25 cellular contexts compared by ENCODE assay signal in the genomic region with DNA sequence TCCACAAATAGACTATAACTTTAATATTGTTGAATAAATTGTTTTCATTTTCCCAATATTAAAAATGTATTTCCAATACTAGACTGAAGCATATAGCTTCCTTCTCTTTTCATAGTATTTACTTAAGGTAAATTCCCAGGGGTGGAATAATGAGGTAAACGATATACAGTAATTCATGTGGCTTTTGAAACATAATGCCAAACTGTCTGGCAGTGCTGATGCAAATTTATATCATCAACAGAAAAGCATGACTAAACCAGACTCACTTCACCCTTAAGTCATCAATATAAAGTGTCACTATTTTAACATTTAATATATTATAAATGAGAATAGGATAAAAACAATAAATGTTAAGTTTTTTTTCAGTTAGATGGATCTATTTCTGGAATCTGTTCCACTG. TPM values are rescaled to one million over a fixed set of nuclear protein-coding genes. Genes with fewer than 3 reads are reported as not detected.
DNase-seq lines count a peak whose midpoint lies in the region; ATAC-seq and TF ChIP-seq lines count a peak whose summit lies in the region.
"Had no signal": no experiment of that assay in that cellular context is flagged by ENCODE, and none has a peak within 500 bp of the region (broad histone marks: within the 10 kb centered on the region; RNA-seq: fewer than 3 reads in every experiment).

No MANE protein-coding gene starts in this region.

- TF ChIP-seq RAD21 in IMR-90 (IDR thresholded peaks at IDR 0.05; ENCODE audit: low read length), result no peak

- peaks cover 1% of the 10 kb centered on the region; the same call in 1 of the 2 replicates for H3K36me3 ChIP-seq in IMR-90 (ENCODE audit: control insufficient read depth, insufficient read depth, low read length)

- H3K18ac ChIP-seq in IMR-90 (ENCODE audit: low read depth, low read length), result no peak overlapping the region

- no peak overlapping the region for H2BK5ac ChIP-seq in IMR-90 (ENCODE audit: low read depth, low read length, poor library complexity, severe bottlenecking)

- no TSS peak for BruUV-seq in IMR-90 (replicated peaks; lab: Mats Ljungman, UMichigan)

- H2AK9ac ChIP-seq in IMR-90 (replicated peaks; ENCODE audit: low read depth, low read length, poor library complexity), result no peak overlapping the region

- peaks cover 7% of the 10 kb centered on the region for H3K9me1 ChIP-seq in IMR-90 (ENCODE audit: insufficient read depth, low read length)

- no peak overlapping the region for H3K56ac ChIP-seq in IMR-90 (ENCODE audit: extremely low read depth, insufficient read depth, low read length)

- no peak overlapping the region for H2AFZ ChIP-seq in IMR-90 (replicated peaks; ENCODE audit: low read length, poor library complexity)

- no peak for ATAC-seq in IMR-90 (ENCODE audit: low read depth)
- ATAC-seq in HG03378 (IDR thresholded peaks at IDR 0.05; ENCODE audit: unreplicated experiment), result no peak

- in situ Hi-C loops in IMR-90 (cut with MboI; ENCODE audit: low sequenced_read_pairs), result no loop called here

- H3K4me1 ChIP-seq in IMR-90 (ENCODE audit: control insufficient read depth, insufficient read depth, low read length), result peaks cover 2% of the 10 kb centered on the region; the same call in 1 of the 2 replicates
- H3K4me1 ChIP-seq: BLaER1 treated with 17β-estradiol and CSF1 and Interleukin-3, amounts not matched to agents 10 nM and 100 nM; suprapubic skin had no signal

- TF ChIP-seq CTCF in IMR-90 (conservative IDR thresholded peaks at IDR 0.05; ENCODE audit: low read depth, low read length), result no peak

- no peak overlapping the region for H4K8ac ChIP-seq in IMR-90 (ENCODE audit: low read depth in 2 of 2, low read length in 2 of 2)

- H3K23ac ChIP-seq in IMR-90 (ENCODE audit: low read depth, low read length), result no peak overlapping the region

- no peak overlapping the region for H4K5ac ChIP-seq in IMR-90 (ENCODE audit: low read depth, low read length)

- no CpG with 5 or more reads among the region's 1 CpG for WGBS in IMR-90 (ENCODE audit: extremely low coverage in 2 of 2, insufficient read length in 1 of 2), 2 experiments

- intact Hi-C loops in IMR-90 (cut with micrococcal nuclease), result no loop called here

- H3K9me3 ChIP-seq in IMR-90 (ENCODE audit: control insufficient read depth, insufficient read depth, low read length), result no peaks in the 10 kb centered on the region
- H3K9me3 ChIP-seq: neutrophil, suprapubic skin had no signal

- peaks cover 27 to 47% of the 10 kb centered on the region in 2 experiments for H3K79me1 ChIP-seq in IMR-90 (ENCODE audit: low read depth in 1 of 2, low read length in 2 of 2)

- H3K27me3 ChIP-seq in IMR-90 (ENCODE audit: control insufficient read depth, insufficient read depth, low read length), result no peaks in the 10 kb centered on the region
- H3K27me3 ChIP-seq: BLaER1 treated with 17β-estradiol and CSF1 and Interleukin-3, amounts not matched to agents 10 nM and 100 nM; esophagus muscularis mucosa; neutrophil; suprapubic skin had no signal

- H4K91ac ChIP-seq in IMR-90 (ENCODE audit: insufficient read depth, low read depth, low read length), result no peak overlapping the region

- no peak for TF ChIP-seq POLR2A in IMR-90 (IDR thresholded peaks at IDR 0.05; ENCODE audit: low read depth, low read length)

- POLR2A ChIA-PET in IMR-90 (lab: Charles Lee; ENCODE audit: unreplicated experiment), result no interaction called here

- CTCF ChIA-PET in IMR-90 (lab: Yijun Ruan, JAX), result no interaction called here

- H2BK120ac ChIP-seq in IMR-90 (ENCODE audit: low read depth, low read length), result no peak overlapping the region

- DNase-seq in ELR (ENCODE audit: low read depth) (peak; percentile 66), IMR-90 (peak; percentile 55), NCI-H69 (lab: John Stamatoyannopoulos, UW) (peak; percentile 92), epithelial cell of prostate (ENCODE audit: low read depth, low spot score) (no peak), NCI-H1694 (lab: John Stamatoyannopoulos, UW) (no peak), GM19240 (ENCODE audit: insufficient read length, low spot score) (no peak), cortex of kidney (lab: John Stamatoyannopoulos, UW) (no peak)
- DNase-seq: activated CD4-positive, alpha-beta T cell treated with anti-CD3 and anti-CD28 coated beads, Interleukin-2, amount 50 U/mL, for 4 hours; activated CD8-positive, alpha-beta memory T cell treated with anti-CD3 and anti-CD28 coated beads, Interleukin-2, amount 50 U/mL, for 48 hours; activated naive CD4-positive, alpha-beta T cell treated with anti-CD3 and anti-CD28 coated beads, Interleukin-2, amount 50 U/mL, for 16 hours; COR-L47; DND-41; MV-4-11; naive B cell; NCI-H2029; NCI-H524 treated with DMSO at 0.1 percent for 48 hours; RPMI8226; stimulated activated CD4-positive, alpha-beta T cell treated with anti-CD3 and anti-CD28 coated beads, Interleukin-15, amount 100 ng/mL, for 24 hours; stimulated activated naive CD4-positive, alpha-beta T cell had no signal

- no peak overlapping the region for H2AK5ac ChIP-seq in IMR-90 (ENCODE audit: low read depth, low read length)

- no peak overlapping the region for H2BK15ac ChIP-seq in IMR-90 (ENCODE audit: low read depth, low read length)

- H4K20me1 ChIP-seq in IMR-90 (ENCODE audit: insufficient read depth, low read length), result no peaks in the 10 kb centered on the region

- H3K9ac ChIP-seq in IMR-90 (ENCODE audit: low read depth, low read length), result no peak overlapping the region
- H3K9ac ChIP-seq: BLaER1 treated with 17β-estradiol and CSF1 and Interleukin-3, amounts not matched to agents 10 nM and 100 nM had no signal

- no peak overlapping the region for H3K4ac ChIP-seq in IMR-90 (ENCODE audit: low read depth, low read length)

- H3K4me2 ChIP-seq in IMR-90 (ENCODE audit: low read depth, low read length), result no peak overlapping the region
- H3K4me2 ChIP-seq: BLaER1 treated with 17β-estradiol and CSF1 and Interleukin-3, amounts not matched to agents 10 nM and 100 nM had no signal

- no peak overlapping the region for H2BK20ac ChIP-seq in IMR-90 (ENCODE audit: low read depth, low read length)

- no peak overlapping the region for H3K14ac ChIP-seq in IMR-90 (replicated peaks; ENCODE audit: low read depth, low read length)

- H3K4me3 ChIP-seq in IMR-90 (ENCODE audit: insufficient read depth, low read depth, low read length), result no peak overlapping the region
- H3K4me3 ChIP-seq: BLaER1 treated with 17β-estradiol and CSF1 and Interleukin-3, amounts not matched to agents 10 nM and 100 nM; coronary artery; esophagus muscularis mucosa; suprapubic skin had no signal

- no peak overlapping the region for H3K27ac ChIP-seq in IMR-90 (ENCODE audit: insufficient read depth, low read length)
- H3K27ac ChIP-seq in epithelial cell of prostate, result peak overlapping the region; percentile 36
- H3K27ac ChIP-seq: BLaER1 treated with 17β-estradiol and CSF1 and Interleukin-3, amounts not matched to agents 10 nM and 100 nM; coronary artery; esophagus muscularis mucosa; neutrophil; suprapubic skin had no signal

- dilution Hi-C loops in IMR-90 (cut with HindIII; ENCODE audit: low sequenced_read_pairs, unreplicated experiment), result no loop called here

TF ChIP-seq in IMR-90, 13 proteins besides CTCF, POLR2A, EP300 and RAD21:
- no peak for TF ChIP-seq RCOR1 (IDR thresholded peaks at IDR 0.05; ENCODE audit: insufficient replicate concordance, low read length)
- peak; percentile 24; the same call in 1 of the 2 replicates for TF ChIP-seq CEBPB (IDR thresholded peaks at IDR 0.05; ENCODE audit: low read depth, low read length)
TF ChIP-seq in IMR-90: peak in this region for 1.

RNA-seq across cellular contexts. Expression of a gene that starts 13.6 kb away (rescaled TPM):
- 15.0 and 19.2 TPM in 2 replicates for total RNA-seq in IMR-90 (2012; rRNA removed)
- 11.1 and 11.4 TPM in 2 replicates for polyA plus RNA-seq in IMR-90 (2012; rRNA removed)
- polyA plus RNA-seq in IMR-90 (2012; cell fraction: cytosol; rRNA removed), result 3.5 and 4.5 TPM in 2 replicates
- polyA plus RNA-seq in IMR-90 (2012; cell fraction: nucleus; rRNA removed; ENCODE audit: low replicate concordance), result 12.9 and 16.6 TPM in 2 replicates

RNA-seq across cellular contexts. Expression of a gene that starts 13.9 kb away (rescaled TPM):
- total RNA-seq in IMR-90 (2012; rRNA removed), result 38.9 and 42.3 TPM in 2 replicates
- 89.5 and 100 TPM in 2 replicates for polyA plus RNA-seq in IMR-90 (2012; rRNA removed)
- 61.0 and 103 TPM in 2 replicates for polyA plus RNA-seq in IMR-90 (2012; cell fraction: cytosol; rRNA removed)
- polyA plus RNA-seq in IMR-90 (2012; cell fraction: nucleus; rRNA removed; ENCODE audit: low replicate concordance), result 85.4 and 105 TPM in 2 replicates

Comparison
In these comparisons a context has a peak if more than half of its experiments do, and no peak if none do; other contexts are left out.
1. DNase-seq: peak in ELR (single experiment), IMR-90 (single experiment) and NCI-H69 (single experiment); none in epithelial cell of prostate (single experiment), NCI-H1694 (single experiment), GM19240 (single experiment) and cortex of kidney (single experiment).